In the genomic region with DNA sequence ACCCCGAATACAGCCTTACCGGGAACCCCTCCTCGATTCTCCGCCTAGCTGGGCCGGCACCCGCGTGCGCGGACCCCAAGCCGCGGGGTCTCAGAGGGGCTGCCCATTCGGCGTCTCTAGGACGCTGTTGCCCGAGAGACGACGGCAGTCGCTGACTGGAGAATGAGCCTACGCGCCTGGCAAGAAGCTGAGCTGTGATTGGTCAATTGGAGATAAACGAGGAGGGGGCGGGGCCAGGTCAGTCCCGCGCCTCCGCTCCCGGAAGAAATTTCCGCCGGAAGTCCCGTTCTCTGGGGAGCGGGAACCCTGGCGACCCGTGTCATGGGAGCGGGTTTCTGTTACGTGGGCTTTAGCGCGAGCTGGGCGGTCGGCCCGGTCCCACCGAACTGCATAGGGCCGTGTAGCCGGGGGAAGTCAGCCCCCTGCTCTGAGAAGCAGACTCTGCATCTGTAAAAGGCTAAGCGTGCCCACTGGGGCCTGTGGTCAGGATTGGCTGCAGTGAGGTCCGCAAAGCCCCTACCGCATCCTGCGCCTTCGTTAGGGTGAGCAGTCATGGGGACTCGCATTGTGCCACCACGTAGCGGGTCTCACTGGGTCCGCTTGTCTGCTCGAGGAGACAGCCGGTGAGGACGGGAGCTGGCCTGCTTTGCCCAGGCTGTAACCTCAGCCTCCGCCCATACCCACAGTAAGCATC, we compare ENCODE assay signal across 7 cellular contexts. TPM values are rescaled to one million over a fixed set of nuclear protein-coding genes. Genes with fewer than 3 reads are reported as not detected.
DNase-seq lines count a peak whose midpoint lies in the region; ATAC-seq, FAIRE-seq and TF ChIP-seq lines count a peak whose summit lies in the region.

A gene with protein sequence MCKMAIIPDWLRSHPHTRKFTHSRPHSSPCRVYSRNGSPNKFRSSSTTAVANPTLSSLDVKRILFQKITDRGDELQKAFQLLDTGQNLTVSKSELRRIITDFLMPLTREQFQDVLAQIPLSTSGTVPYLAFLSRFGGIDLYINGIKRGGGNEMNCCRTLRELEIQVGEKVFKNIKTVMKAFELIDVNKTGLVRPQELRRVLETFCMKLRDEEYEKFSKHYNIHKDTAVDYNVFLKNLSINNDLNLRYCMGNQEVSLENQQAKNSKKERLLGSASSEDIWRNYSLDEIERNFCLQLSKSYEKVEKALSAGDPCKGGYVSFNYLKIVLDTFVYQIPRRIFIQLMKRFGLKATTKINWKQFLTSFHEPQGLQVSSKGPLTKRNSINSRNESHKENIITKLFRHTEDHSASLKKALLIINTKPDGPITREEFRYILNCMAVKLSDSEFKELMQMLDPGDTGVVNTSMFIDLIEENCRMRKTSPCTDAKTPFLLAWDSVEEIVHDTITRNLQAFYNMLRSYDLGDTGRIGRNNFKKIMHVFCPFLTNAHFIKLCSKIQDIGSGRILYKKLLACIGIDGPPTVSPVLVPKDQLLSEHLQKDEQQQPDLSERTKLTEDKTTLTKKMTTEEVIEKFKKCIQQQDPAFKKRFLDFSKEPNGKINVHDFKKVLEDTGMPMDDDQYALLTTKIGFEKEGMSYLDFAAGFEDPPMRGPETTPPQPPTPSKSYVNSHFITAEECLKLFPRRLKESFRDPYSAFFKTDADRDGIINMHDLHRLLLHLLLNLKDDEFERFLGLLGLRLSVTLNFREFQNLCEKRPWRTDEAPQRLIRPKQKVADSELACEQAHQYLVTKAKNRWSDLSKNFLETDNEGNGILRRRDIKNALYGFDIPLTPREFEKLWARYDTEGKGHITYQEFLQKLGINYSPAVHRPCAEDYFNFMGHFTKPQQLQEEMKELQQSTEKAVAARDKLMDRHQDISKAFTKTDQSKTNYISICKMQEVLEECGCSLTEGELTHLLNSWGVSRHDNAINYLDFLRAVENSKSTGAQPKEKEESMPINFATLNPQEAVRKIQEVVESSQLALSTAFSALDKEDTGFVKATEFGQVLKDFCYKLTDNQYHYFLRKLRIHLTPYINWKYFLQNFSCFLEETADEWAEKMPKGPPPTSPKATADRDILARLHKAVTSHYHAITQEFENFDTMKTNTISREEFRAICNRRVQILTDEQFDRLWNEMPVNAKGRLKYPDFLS (N-terminal part only) (minus strand): TSS at position 157 of the 694 bp plus-strand sequence. CDS start 29,987 bp downstream, outside the sequence.

- H3K27ac ChIP-seq in smooth muscle cell (ENCODE audit: low read depth), result peak within 1 kb of the TSS; percentile 69

- H3K4me1 ChIP-seq in smooth muscle cell (ENCODE audit: low read depth), result peaks cover 15% of the 10 kb centered on the region

- H3K4me2 ChIP-seq in smooth muscle cell, result peak within 1 kb of the TSS; percentile 90

- H3K4me3 ChIP-seq in WI38 (ENCODE audit: low read depth, low read length) (peak within 1 kb of the TSS; percentile 76), bronchial epithelial cell (ENCODE audit: low read depth, low read length) (peak within 1 kb of the TSS; percentile 90), smooth muscle cell (peak within 1 kb of the TSS; percentile 85)

- H3K9me3 ChIP-seq in smooth muscle cell (replicated peaks; ENCODE audit: low read depth), result no peaks in the 10 kb centered on the region

- H3K9ac ChIP-seq in smooth muscle cell (ENCODE audit: low read depth), result peak within 1 kb of the TSS; percentile 78

- WGBS in smooth muscle cell (ENCODE audit: low lambda C conversion rate), result 2% methylated on average over 55 of the region's 55 CpGs

- no peaks in the 10 kb centered on the region for H3F3A ChIP-seq in smooth muscle cell (ENCODE audit: low read depth)

- H3K36me3 ChIP-seq in bronchial epithelial cell (ENCODE audit: control insufficient read depth, insufficient read depth, low read length) (no peaks in the 10 kb centered on the region), smooth muscle cell (ENCODE audit: low read depth) (no peaks in the 10 kb centered on the region)

- DNase-seq in NCI-H2196 (lab: John Stamatoyannopoulos, UW; ENCODE audit: unreplicated experiment), result peak; percentile 96
- peak; percentile 74 for DNase-seq in bronchial epithelial cell (ENCODE audit: low read depth)
- DNase-seq in iPS-NIHi7 (ENCODE audit: extremely low spot score), result peak; percentile 98
- DNase-seq in smooth muscle cell (lab: John Stamatoyannopoulos, UW; ENCODE audit: unreplicated experiment), result peak; percentile 64

- TF ChIP-seq CTCF in WI38 (IDR thresholded peaks at IDR 0.05; ENCODE audit: low read depth, low read length) (no peak), bronchial epithelial cell (IDR thresholded peaks at IDR 0.05; ENCODE audit: insufficient read depth, low read length, severe bottlenecking) (no peak), smooth muscle cell (IDR thresholded peaks at IDR 0.05; ENCODE audit: borderline replicate concordance, insufficient read depth, poor library complexity, severe bottlenecking) (no peak)

- H3K27me3 ChIP-seq in bronchial epithelial cell (ENCODE audit: control insufficient read depth, insufficient read depth, low read length) (no peaks in the 10 kb centered on the region), smooth muscle cell (ENCODE audit: low read depth) (no peaks in the 10 kb centered on the region)

- H3K79me2 ChIP-seq in smooth muscle cell (ENCODE audit: low read depth), result no peaks in the 10 kb centered on the region

- H2AFZ ChIP-seq in smooth muscle cell (ENCODE audit: low read depth), result peak within 1 kb of the TSS; percentile 96

- ATAC-seq in GM18517 (IDR thresholded peaks at IDR 0.05; ENCODE audit: unreplicated experiment) (peak; percentile 72), HG03045 (IDR thresholded peaks at IDR 0.05; ENCODE audit: unreplicated experiment) (peak; percentile 88)

- peak; percentile 7 for FAIRE-seq in bronchial epithelial cell (lab: Jason Lieb, UNC)

- H4K20me1 ChIP-seq in smooth muscle cell (ENCODE audit: low read depth), result no peaks in the 10 kb centered on the region

RNA-seq across cellular contexts. Expression of the gene that starts here (rescaled TPM):
- total RNA-seq in bronchial epithelial cell, result 0.26 and 0.64 TPM in 2 replicates
- total RNA-seq in smooth muscle cell, result 1.6 and 2.9 TPM in 2 replicates
- polyA plus RNA-seq in smooth muscle cell, result 0.59 and 0.80 TPM in 2 replicates

Comparison
In these comparisons a context has a peak if more than half of its experiments do, and no peak if none do; other contexts are left out.
1. Peak in every context shown above with its lines: DNase-seq, ATAC-seq, H3K4me3 ChIP-seq and H3K27ac ChIP-seq.
2. Peak in DNase-seq and H3K4me3 ChIP-seq in bronchial epithelial cell; RNA of the gene not detected or under 1 TPM.